ENCODE assay signal across 15 cellular contexts in genomic region chr9:6498982-6499381, GRCh38.
A peak's percentile ranks its signal among the peaks of the same experiment; 100 is the strongest.
DNase-seq lines count a peak whose midpoint lies in the region; ATAC-seq and TF ChIP-seq lines count a peak whose summit lies in the region.
"Had no signal": no experiment of that assay in that cellular context is flagged by ENCODE, and none has a peak within 500 bp of the region (broad histone marks: within the 10 kb centered on the region; RNA-seq: fewer than 3 reads in every experiment).

No MANE protein-coding gene starts in this region.

- DNase-seq in AG08395 (ENCODE audit: low spot score) (peak; percentile 24), ELR (ENCODE audit: low read depth) (peak; percentile 75), amniotic epithelial cell (ENCODE audit: low read depth) (peak; percentile 54), hepatic stellate cell (ENCODE audit: low spot score) (peak; percentile 29), lower lobe of right lung (no peak), COLO668 (lab: John Stamatoyannopoulos, UW; ENCODE audit: unreplicated experiment) (no peak)
- DNase-seq: CD4-positive, CD25-positive, alpha-beta regulatory T cell; endodermal cell; hippocampal formation; MG63; NCI-H2029 treated with DMSO at 0.1 percent for 48 hours; WERI-Rb-1 had no signal

- H3K36me3 ChIP-seq in lower lobe of right lung: peaks cover 87% of the 10 kb centered on the region

- H3K4me3 ChIP-seq in lower lobe of right lung: no peak overlapping the region
- H3K4me3 ChIP-seq: MG63, skin epidermis had no signal

- intact Hi-C loops in lower lobe of right lung (cut with DNase I): no loop called here

- TF ChIP-seq CTCF in lower lobe of right lung (IDR thresholded peaks at IDR 0.05): no peak

- ATAC-seq in HG03159 (IDR thresholded peaks at IDR 0.05; ENCODE audit: unreplicated experiment): no peak
- no peak for ATAC-seq in HG03025 (IDR thresholded peaks at IDR 0.05; ENCODE audit: low FRiP score, unreplicated experiment)
- ATAC-seq in lower lobe of right lung: no peak

- H3K4me1 ChIP-seq in lower lobe of right lung: no peaks in the 10 kb centered on the region

- H3K9me3 ChIP-seq in lower lobe of right lung: no peaks in the 10 kb centered on the region
- H3K9me3 ChIP-seq: MG63 had no signal

- no peaks in the 10 kb centered on the region for H3K27me3 ChIP-seq in lower lobe of right lung (ENCODE audit: low read depth)
- H3K27me3 ChIP-seq: MG63 had no signal

- no peak overlapping the region for H3K27ac ChIP-seq in lower lobe of right lung
- H3K27ac ChIP-seq: WERI-Rb-1 had no signal

Comparison
In these comparisons a context has a peak if more than half of its experiments do, and no peak if none do; other contexts are left out.
1. DNase-seq: peak in AG08395 (single experiment), ELR (single experiment), amniotic epithelial cell (single experiment) and hepatic stellate cell (single experiment); none in lower lobe of right lung (single experiment) and COLO668 (single experiment).